9 cellular contexts compared by ENCODE assay signal in the genomic region with DNA sequence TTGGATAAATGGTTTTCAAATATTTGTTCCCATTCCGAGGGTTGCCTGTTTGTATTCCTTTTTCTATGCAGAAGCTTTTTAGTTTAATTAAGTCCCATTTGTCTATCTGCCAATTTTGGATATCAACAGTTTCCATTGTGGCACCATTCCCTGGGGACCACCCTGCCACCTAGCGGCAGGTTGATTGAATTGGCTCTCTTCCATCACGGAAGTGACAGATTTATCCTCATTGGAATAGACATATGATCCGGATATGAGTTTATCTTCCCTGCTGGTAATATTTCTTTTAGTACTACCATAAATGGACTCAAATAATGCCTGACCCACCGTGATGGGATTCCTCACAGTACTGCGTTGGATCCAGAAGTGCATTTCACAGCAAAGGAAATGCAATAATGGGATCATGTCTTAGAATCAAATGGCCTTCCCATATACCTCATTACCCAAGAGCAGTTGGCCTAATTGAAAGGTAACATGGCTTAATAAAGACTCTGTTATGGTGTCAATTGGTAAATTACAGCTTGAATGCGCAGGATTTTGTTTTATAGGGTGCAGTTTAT.
A peak's percentile ranks its signal among the peaks of the same experiment; 100 is the strongest.
DNase-seq lines count a peak whose midpoint lies in the region; ATAC-seq and TF ChIP-seq lines count a peak whose summit lies in the region.
"Had no signal": no experiment of that assay in that cellular context is flagged by ENCODE, and none has a peak within 500 bp of the region (broad histone marks: within the 10 kb centered on the region; RNA-seq: fewer than 3 reads in every experiment).

No MANE protein-coding gene starts in this region.

- no peak overlapping the region for H3K9ac ChIP-seq in IMR-90 (ENCODE audit: low read depth, low read length)
- H3K9ac ChIP-seq: BLaER1 had no signal

- TF ChIP-seq CTCF in IMR-90 (conservative IDR thresholded peaks at IDR 0.05; ENCODE audit: low read depth, low read length) (0 out of 2 replicates have a peak, but pooled peaks have one; percentile 24), Peyer's patch (IDR thresholded peaks at IDR 0.05) (peak in 4 of 6 experiments; percentile 14 to 54 (median 47)), foreskin keratinocyte (conservative IDR thresholded peaks at IDR 0.05) (peak; percentile 90), testis (IDR thresholded peaks at IDR 0.05) (peak in 2 of 3 experiments; percentile 40 to 59)

- no peaks in the 10 kb centered on the region for H3K27me3 ChIP-seq in IMR-90 (ENCODE audit: control insufficient read depth, insufficient read depth, low read length)
- no peaks in the 10 kb centered on the region for H3K27me3 ChIP-seq in Peyer's patch
- H3K27me3 ChIP-seq in foreskin keratinocyte: no peaks in the 10 kb centered on the region
- no peaks in the 10 kb centered on the region for H3K27me3 ChIP-seq in testis
- H3K27me3 ChIP-seq: BLaER1 had no signal

- dilution Hi-C loops in IMR-90 (cut with HindIII; ENCODE audit: low sequenced_read_pairs, unreplicated experiment): no loop called here

- no peak overlapping the region for H2BK5ac ChIP-seq in IMR-90 (ENCODE audit: low read depth, low read length, poor library complexity, severe bottlenecking)

- in situ Hi-C loops in IMR-90 (cut with MboI; ENCODE audit: low sequenced_read_pairs): no loop called here

- no peak overlapping the region for H2AK5ac ChIP-seq in IMR-90 (ENCODE audit: low read depth, low read length)

- H3K9me3 ChIP-seq in IMR-90 (ENCODE audit: control insufficient read depth, insufficient read depth, low read length) (0 out of 2 replicates have a peak, but pooled peaks cover 2% of the 10 kb centered on the region), Peyer's patch (no peaks in the 10 kb centered on the region), testis (no peaks in the 10 kb centered on the region)

- intact Hi-C loops in IMR-90 (cut with micrococcal nuclease): no loop called here
- intact Hi-C loops in testis (cut with DNase I; ENCODE audit: low total_unique reads): no loop called here

- DNase-seq in NCI-H187 (lab: John Stamatoyannopoulos, UW) (peak; percentile 45 to 52), NCI-H187 treated with DMSO at 0.1 percent for 48 hours (lab: John Stamatoyannopoulos, UW) (no peak), IMR-90 (peak; percentile 0), Peyer's patch (peak in 1 of 3 donors; percentile 50), foreskin keratinocyte (peak in 1 of 2 donors; percentile 58), testis (peak; percentile 20)
- DNase-seq in stimulated activated CD4-positive, alpha-beta T cell treated with anti-CD3 and anti-CD28 coated beads, Interleukin-4, amount 100 ng/mL, for 4 hours: no peak

- no peaks in the 10 kb centered on the region for H3K79me1 ChIP-seq in IMR-90 (ENCODE audit: low read depth in 1 of 2, low read length in 2 of 2)

- no peak overlapping the region for H2BK20ac ChIP-seq in IMR-90 (ENCODE audit: low read depth, low read length)

- H3K4me3 ChIP-seq in IMR-90 (ENCODE audit: insufficient read depth, low read depth, low read length) (no peak overlapping the region), Peyer's patch (no peak overlapping the region), testis (no peak overlapping the region)
- H3K4me3 ChIP-seq: BLaER1 had no signal

- no peaks in the 10 kb centered on the region for H4K20me1 ChIP-seq in IMR-90 (ENCODE audit: insufficient read depth, low read length)
- H4K20me1 ChIP-seq: BLaER1 had no signal

- H4K5ac ChIP-seq in IMR-90 (ENCODE audit: low read depth, low read length): no peak overlapping the region

- H3K4ac ChIP-seq in IMR-90 (ENCODE audit: low read depth, low read length): no peak overlapping the region

- ATAC-seq in IMR-90 (ENCODE audit: low read depth) (no peak), foreskin keratinocyte (peak; percentile 61), GM21447 (IDR thresholded peaks at IDR 0.05; ENCODE audit: unreplicated experiment) (no peak)

- no peak overlapping the region for H3K23ac ChIP-seq in IMR-90 (ENCODE audit: low read depth, low read length)

- no peak overlapping the region for H4K91ac ChIP-seq in IMR-90 (ENCODE audit: insufficient read depth, low read depth, low read length)

- H3K27ac ChIP-seq in IMR-90 (ENCODE audit: insufficient read depth, low read length) (no peak overlapping the region), Peyer's patch (no peak overlapping the region), foreskin keratinocyte (no peak overlapping the region), testis (no peak overlapping the region)
- H3K27ac ChIP-seq: BLaER1 had no signal

- no peak overlapping the region for H2AK9ac ChIP-seq in IMR-90 (replicated peaks; ENCODE audit: low read depth, low read length, poor library complexity)

- no peak overlapping the region for H3K14ac ChIP-seq in IMR-90 (replicated peaks; ENCODE audit: low read depth, low read length)

- H3K18ac ChIP-seq in IMR-90 (ENCODE audit: low read depth, low read length): no peak overlapping the region

- no peak overlapping the region for H4K8ac ChIP-seq in IMR-90 (ENCODE audit: low read depth in 2 of 2, low read length in 2 of 2)

- H3K4me1 ChIP-seq in IMR-90 (ENCODE audit: control insufficient read depth, insufficient read depth, low read length) (no peaks in the 10 kb centered on the region), Peyer's patch (no peaks in the 10 kb centered on the region), foreskin keratinocyte (peaks cover 4% of the 10 kb centered on the region), testis (no peaks in the 10 kb centered on the region)
- H3K4me1 ChIP-seq: BLaER1 had no signal

- H2BK120ac ChIP-seq in IMR-90 (ENCODE audit: low read depth, low read length): no peak overlapping the region

- no peaks in the 10 kb centered on the region for H3K36me3 ChIP-seq in IMR-90 (ENCODE audit: control insufficient read depth, insufficient read depth, low read length)
- H3K36me3 ChIP-seq in Peyer's patch: no peaks in the 10 kb centered on the region
- peaks cover 3% of the 10 kb centered on the region for H3K36me3 ChIP-seq in testis (ENCODE audit: low read depth, missing control alignments)
- H3K36me3 ChIP-seq: BLaER1 had no signal

- H2BK15ac ChIP-seq in IMR-90 (ENCODE audit: low read depth, low read length): no peak overlapping the region

- POLR2A ChIA-PET in IMR-90 (lab: Charles Lee; ENCODE audit: unreplicated experiment): no interaction called here

- H2AFZ ChIP-seq in IMR-90 (replicated peaks; ENCODE audit: low read length, poor library complexity): no peak overlapping the region

- WGBS in IMR-90 (ENCODE audit: extremely low coverage in 2 of 2, insufficient read length in 1 of 2), 2 experiments: no CpG with 5 or more reads among the region's 7 CpGs
- 35 to 53% methylated on average over 7 of the region's 7 CpGs for WGBS in testis, 2 donors

- CTCF ChIA-PET in IMR-90 (lab: Yijun Ruan, JAX): no interaction called here

- no TSS peak for BruUV-seq in IMR-90 (replicated peaks; lab: Mats Ljungman, UMichigan)

- no peak overlapping the region for H3K56ac ChIP-seq in IMR-90 (ENCODE audit: extremely low read depth, insufficient read depth, low read length)

- no peak overlapping the region for H3K4me2 ChIP-seq in IMR-90 (ENCODE audit: low read depth, low read length)
- H3K4me2 ChIP-seq: BLaER1 had no signal

- H3K9me1 ChIP-seq in IMR-90 (ENCODE audit: insufficient read depth, low read length): no peaks in the 10 kb centered on the region

- 0 out of 2 replicates have a peak, but pooled peaks have one; percentile 11 for TF ChIP-seq RAD21 in IMR-90 (IDR thresholded peaks at IDR 0.05; ENCODE audit: low read length)

- TF ChIP-seq POLR2A in IMR-90 (IDR thresholded peaks at IDR 0.05; ENCODE audit: low read depth, low read length) (no peak), Peyer's patch (IDR thresholded peaks at IDR 0.05) (no peak), testis (IDR thresholded peaks at IDR 0.05) (no peak)

TF ChIP-seq in IMR-90, 13 proteins besides CTCF, POLR2A, EP300 and RAD21:
- no peak for TF ChIP-seq MXI1 (IDR thresholded peaks at IDR 0.05; ENCODE audit: borderline replicate concordance, low read depth, low read length)
- TF ChIP-seq MAZ (IDR thresholded peaks at IDR 0.05; ENCODE audit: borderline replicate concordance, low read depth, low read length): no peak
- no peak for TF ChIP-seq RFX5 (IDR thresholded peaks at IDR 0.05; ENCODE audit: low read depth, low read length)
- TF ChIP-seq, protein P1, sequence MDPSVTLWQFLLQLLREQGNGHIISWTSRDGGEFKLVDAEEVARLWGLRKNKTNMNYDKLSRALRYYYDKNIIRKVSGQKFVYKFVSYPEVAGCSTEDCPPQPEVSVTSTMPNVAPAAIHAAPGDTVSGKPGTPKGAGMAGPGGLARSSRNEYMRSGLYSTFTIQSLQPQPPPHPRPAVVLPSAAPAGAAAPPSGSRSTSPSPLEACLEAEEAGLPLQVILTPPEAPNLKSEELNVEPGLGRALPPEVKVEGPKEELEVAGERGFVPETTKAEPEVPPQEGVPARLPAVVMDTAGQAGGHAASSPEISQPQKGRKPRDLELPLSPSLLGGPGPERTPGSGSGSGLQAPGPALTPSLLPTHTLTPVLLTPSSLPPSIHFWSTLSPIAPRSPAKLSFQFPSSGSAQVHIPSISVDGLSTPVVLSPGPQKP (IDR thresholded peaks at IDR 0.05; ENCODE audit: borderline replicate concordance, low read depth, low read length): no peak
- no peak for TF ChIP-seq FOS (IDR thresholded peaks at IDR 0.05; ENCODE audit: low read depth, low read length)
- TF ChIP-seq CEBPB (IDR thresholded peaks at IDR 0.05; ENCODE audit: low read depth, low read length): no peak
- TF ChIP-seq, protein P2, sequence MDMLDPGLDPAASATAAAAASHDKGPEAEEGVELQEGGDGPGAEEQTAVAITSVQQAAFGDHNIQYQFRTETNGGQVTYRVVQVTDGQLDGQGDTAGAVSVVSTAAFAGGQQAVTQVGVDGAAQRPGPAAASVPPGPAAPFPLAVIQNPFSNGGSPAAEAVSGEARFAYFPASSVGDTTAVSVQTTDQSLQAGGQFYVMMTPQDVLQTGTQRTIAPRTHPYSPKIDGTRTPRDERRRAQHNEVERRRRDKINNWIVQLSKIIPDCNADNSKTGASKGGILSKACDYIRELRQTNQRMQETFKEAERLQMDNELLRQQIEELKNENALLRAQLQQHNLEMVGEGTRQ (IDR thresholded peaks at IDR 0.05; ENCODE audit: low read depth, low read length): no peak
- no peak for TF ChIP-seq SMC3 (IDR thresholded peaks at IDR 0.05; ENCODE audit: low read depth, low read length)
- TF ChIP-seq RCOR1 (IDR thresholded peaks at IDR 0.05; ENCODE audit: insufficient replicate concordance, low read length): no peak
- no peak for TF ChIP-seq CHD1 (IDR thresholded peaks at IDR 0.05; ENCODE audit: low read depth, low read length)
- TF ChIP-seq NFE2L2 (IDR thresholded peaks at IDR 0.05; ENCODE audit: low read depth, low read length): no peak

Comparison
In these comparisons a context has a peak if more than half of its experiments do, and no peak if none do; other contexts are left out.
1. DNase-seq: peak in NCI-H187 (2 of 2), IMR-90 (single experiment) and testis (single experiment); none in NCI-H187 treated with DMSO at 0.1 percent for 48 hours (single experiment) and stimulated activated CD4-positive, alpha-beta T cell treated with anti-CD3 and anti-CD28 coated beads, Interleukin-4, amount 100 ng/mL, for 4 hours (0 of 2).
2. CTCF ChIP-seq: peak in every context shown above with its lines; median percentile 90 in foreskin keratinocyte; 50 in testis; 47 in Peyer's patch; 24 in IMR-90.